Comparison of ENCODE assay signal across 8 cellular contexts in genomic region chr3:190321789-190322603, GRCh38. TPM values are rescaled to one million over a fixed set of nuclear protein-coding genes. Genes with fewer than 3 reads are reported as not detected.
DNase-seq lines count a peak whose midpoint lies in the region; ATAC-seq, FAIRE-seq and TF ChIP-seq lines count a peak whose summit lies in the region.

TSS of gene CLDN1 (minus strand) at chr3:190322446. CDS start at chr3:190322206, 240 bp downstream.

- WGBS in A549 (ENCODE audit: missing lambda C conversion rate) = 2% methylated on average over 4 of the region's 64 CpGs
- WGBS in ectodermal cell, 2 experiments = 4% methylated on average over 64 of the region's 64 CpGs
- under 1% methylated on average over 15 of the region's 64 CpGs for WGBS in right lobe of liver (ENCODE audit: insufficient coverage, low coverage, low lambda C conversion rate, missing lambda C conversion rate)

- H3K4me3 ChIP-seq in A549 (peak within 1 kb of the TSS; percentile 81), ectodermal cell (ENCODE audit: insufficient read depth, low read depth, low read length) (peak within 1 kb of the TSS; percentile 40), right lobe of liver (peak within 1 kb of the TSS; percentile 73 to 83 (median 82))

- no peaks in the 10 kb centered on the region for H3K9me3 Mint-ChIP-seq in activated CD4-positive, alpha-beta memory T cell treated with anti-CD3 and anti-CD28 coated beads, Interleukin-2, amount 10 ng/mL, durations not matched to agents 7 days and 5 days

- CTCF ChIA-PET in A549 (lab: Yijun Ruan, JAX) = interaction anchor here (0.5 to 4.4 kb wide), 63 partner anchors 8 to 367 kb away, joined by 3 to 105 read pairs (median 4); partner anchors contain the start of genes CLDN16 and IL1RAP
- CTCF ChIA-PET in activated CD4-positive, alpha-beta memory T cell treated with anti-CD3 and anti-CD28 coated beads, Interleukin-2, amount 10 ng/mL, durations not matched to agents 7 days and 5 days (lab: Charles Lee) = interaction anchor here (0.6 to 2.1 kb wide), 28 partner anchors 8 to 463 kb away, joined by 3 to 12 read pairs (median 4); no protein-coding TSS in a partner anchor

- no peak for TF ChIP-seq EP300 in A549 (IDR thresholded peaks at IDR 0.05)

- H3K27ac Mint-ChIP-seq in activated CD4-positive, alpha-beta memory T cell treated with anti-CD3 and anti-CD28 coated beads, Interleukin-2, amount 10 ng/mL, durations not matched to agents 7 days and 5 days = no peak within 1 kb of the TSS

- peaks cover 37% of the 10 kb centered on the region; the same call in 2 of the 3 replicates for H3K4me1 ChIP-seq in A549
- H3K4me1 ChIP-seq in ectodermal cell (ENCODE audit: control insufficient read depth, insufficient read depth, low read length) = no peaks in the 10 kb centered on the region
- peaks cover 0 to 15% (median 4%) of the 10 kb centered on the region in 4 donors for H3K4me1 ChIP-seq in right lobe of liver

- H3K27me3 ChIP-seq in ectodermal cell (ENCODE audit: control insufficient read depth, insufficient read depth, low read length, poor library complexity, severe bottlenecking) = peaks cover 24% of the 10 kb centered on the region
- no peaks in the 10 kb centered on the region for H3K27me3 ChIP-seq in right lobe of liver

- DNase-seq in A549 (ENCODE audit: low read depth in 1 of 2, low spot score in 1 of 2) (peak; percentile 59 to 80), NCI-H510A (lab: John Stamatoyannopoulos, UW) (peak; percentile 75), right lobe of liver (peak; percentile 90 to 93 (median 92))
- peak; percentile 68 for DNase-seq in activated CD4-positive, alpha-beta memory T cell treated with anti-CD3 and anti-CD28 coated beads, Interleukin-2, amount 10 ng/mL, durations not matched to agents 7 days and 5 days
- DNase-seq in stimulated activated CD4-positive, alpha-beta T cell treated with anti-CD3 and anti-CD28 coated beads, Interleukin-4, amount 100 ng/mL, for 1 hour = peak; percentile 77

- TF ChIP-seq POLR2A in A549 (IDR thresholded peaks at IDR 0.05; ENCODE audit: low read length) (peak; percentile 55), right lobe of liver (IDR thresholded peaks at IDR 0.05) (peak; percentile 94)

- ATAC-seq in A549 = peak; percentile 86 to 95
- peak; percentile 49 for ATAC-seq in GM18520 (IDR thresholded peaks at IDR 0.05; ENCODE audit: unreplicated experiment)
- peak; percentile 80 for ATAC-seq in HG03064 (IDR thresholded peaks at IDR 0.05; ENCODE audit: low read depth, unreplicated experiment)
- ATAC-seq in right lobe of liver = peak; percentile 75 to 90 (median 84)

- peak within 1 kb of the TSS; percentile 98 for H3K4me2 ChIP-seq in A549

- peak within 1 kb of the TSS; percentile 51 for H3K4me3 Mint-ChIP-seq in activated CD4-positive, alpha-beta memory T cell treated with anti-CD3 and anti-CD28 coated beads, Interleukin-2, amount 10 ng/mL, durations not matched to agents 7 days and 5 days

- H3K36me3 Mint-ChIP-seq in activated CD4-positive, alpha-beta memory T cell treated with anti-CD3 and anti-CD28 coated beads, Interleukin-2, amount 10 ng/mL, durations not matched to agents 7 days and 5 days (ENCODE audit: low read depth) = no peaks in the 10 kb centered on the region

- peak; percentile 84 for TF ChIP-seq CTCF in A549 (IDR thresholded peaks at IDR 0.05)
- peak; percentile 97 to 99 (median 97) for TF ChIP-seq CTCF in right lobe of liver (IDR thresholded peaks at IDR 0.05)

- POLR2A ChIA-PET in A549 (lab: Yijun Ruan, JAX) = interaction anchor here (0.6 to 3.5 kb wide), 17 partner anchors 15 to 361 kb away, joined by 3 to 27 read pairs (median 4); partner anchors contain the start of gene IL1RAP
- POLR2A ChIA-PET in activated CD4-positive, alpha-beta memory T cell treated with anti-CD3 and anti-CD28 coated beads, Interleukin-2, amount 10 ng/mL, durations not matched to agents 7 days and 5 days (lab: Charles Lee) = interaction anchor here (0.6 kb wide), 1 partner anchor 717 kb away, joined by 3 read pairs; no protein-coding TSS in a partner anchor

- H3K36me3 ChIP-seq in ectodermal cell (ENCODE audit: control insufficient read depth, insufficient read depth, low read length) (no peaks in the 10 kb centered on the region), right lobe of liver (no peaks in the 10 kb centered on the region)

- H3K9me3 ChIP-seq in A549 (no peaks in the 10 kb centered on the region), ectodermal cell (ENCODE audit: control insufficient read depth, low read length) (no peaks in the 10 kb centered on the region), right lobe of liver (no peaks in the 10 kb centered on the region)

- H3K27me3 Mint-ChIP-seq in activated CD4-positive, alpha-beta memory T cell treated with anti-CD3 and anti-CD28 coated beads, Interleukin-2, amount 10 ng/mL, durations not matched to agents 7 days and 5 days = peaks cover 36% of the 10 kb centered on the region

- no peak for FAIRE-seq in A549 (lab: Jason Lieb, UNC)

- H3K4me1 Mint-ChIP-seq in activated CD4-positive, alpha-beta memory T cell treated with anti-CD3 and anti-CD28 coated beads, Interleukin-2, amount 10 ng/mL, durations not matched to agents 7 days and 5 days = peaks cover 12% of the 10 kb centered on the region

- peak; percentile 68 to 87 for TF ChIP-seq RAD21 in A549 (conservative IDR thresholded peaks at IDR 0.05 in 1 of 2, IDR thresholded peaks at IDR 0.05 in 1 of 2)

- intact Hi-C loops in right lobe of liver (cut with DNase I) = no loop called here

- peak within 1 kb of the TSS; percentile 87 to 90 for H3K27ac ChIP-seq in A549
- no peak within 1 kb of the TSS for H3K27ac ChIP-seq in ectodermal cell (ENCODE audit: insufficient read depth, low read depth, low read length, poor library complexity, severe bottlenecking)
- H3K27ac ChIP-seq in right lobe of liver = peak within 1 kb of the TSS; percentile 93 to 98 (median 96)

TF ChIP-seq in A549, 52 proteins besides CTCF, POLR2A, EP300 and RAD21:
- TF ChIP-seq JUN (IDR thresholded peaks at IDR 0.05) = peak; percentile 42 to 73; a peak in 4 of 5 replicates
- TF ChIP-seq RARB (CRISPR knock-in tag; IDR thresholded peaks at IDR 0.05) = no peak
- peak; percentile 49; the same call in 1 of the 3 replicates for TF ChIP-seq BCL3 (IDR thresholded peaks at IDR 0.05)
- TF ChIP-seq MAX (IDR thresholded peaks at IDR 0.05) = peak; percentile 50; the same call in 1 of the 2 replicates
- TF ChIP-seq HOXA7 (CRISPR knock-in tag; IDR thresholded peaks at IDR 0.05) = no peak
- peak; percentile 92 for TF ChIP-seq SMC3 (IDR thresholded peaks at IDR 0.05)
- TF ChIP-seq HMGXB4 (CRISPR knock-in tag; IDR thresholded peaks at IDR 0.05; ENCODE audit: borderline replicate concordance) = peak; percentile 54; the same call in 1 of the 2 replicates

RNA-seq across cellular contexts. Expression of gene CLDN1, which starts in this region (rescaled TPM):
- 97.0 and 142 TPM in 2 replicates for polyA plus RNA-seq in A549 (2011; rRNA removed)
- polyA plus RNA-seq in A549 (2012; cell fraction: cytosol; rRNA removed) = 32.0 and 37.0 TPM in 2 replicates
- 36.3 and 48.3 TPM in 2 replicates for polyA plus RNA-seq in A549 (2012; cell fraction: nucleus; rRNA removed)
- 33.7 to 48.0 TPM (median 33.9 TPM) in 3 replicates for polyA plus RNA-seq in A549 (2017; fragmentation: RNase III; extraction: RNeasy Plus Mini Kit Qiagen cat#74134 plus additional on column Dnase treatment)
- 76.6 and 88.4 TPM in 2 replicates for polyA minus RNA-seq in A549 (2011; rRNA and poly(A)+ RNA removed)
- not detected for total RNA-seq in activated CD4-positive, alpha-beta memory T cell treated with anti-CD3 and anti-CD28 coated beads, Interleukin-2, amount 10 ng/mL, durations not matched to agents 7 days and 5 days
- 2.0 TPM for polyA plus RNA-seq in ectodermal cell (2013, experiment 1 of 4)
- 2.8 TPM for polyA plus RNA-seq in ectodermal cell (2013, experiment 2 of 4)
- polyA plus RNA-seq in ectodermal cell (2013, experiment 3 of 4) = 2.2 TPM
- polyA plus RNA-seq in ectodermal cell (2013, experiment 4 of 4) = 2.4 TPM
- total RNA-seq in right lobe of liver = 100 to 1,000 TPM in 5 of 6 experiments, 10 to 100 TPM in 1; 79.9 to 241 (median 135) TPM

Comparison
In these comparisons a context has a peak if more than half of its experiments do, and no peak if none do; other contexts are left out.
1. RNA of gene CLDN1 (total RNA-seq): 79.9 to 241 TPM in right lobe of liver; not detected in activated CD4-positive, alpha-beta memory T cell treated with anti-CD3 and anti-CD28 coated beads, Interleukin-2, amount 10 ng/mL, durations not matched to agents 7 days and 5 days; every median in the first group is over 10 times any median in the second.
2. Peak in DNase-seq in activated CD4-positive, alpha-beta memory T cell treated with anti-CD3 and anti-CD28 coated beads, Interleukin-2, amount 10 ng/mL, durations not matched to agents 7 days and 5 days; RNA of the gene not detected or under 1 TPM.
3. Peak in every context shown above with its lines, with median percentiles within 50 percentile points of each other: ATAC-seq, DNase-seq and H3K4me3 ChIP-seq.